Comparison of ENCODE assay signal across 1 cellular context in genomic region chr15:40290540-40291087, GRCh38.
TF ChIP-seq lines count a peak whose summit lies in the region.

No MANE protein-coding gene starts in this region.

TF ChIP-seq in IMR-90, 13 proteins besides CTCF, POLR2A, EP300 and RAD21 (continued from another document):
- TF ChIP-seq USF2 (IDR thresholded peaks at IDR 0.05; ENCODE audit: low read depth, low read length) = no peak
- no peak for TF ChIP-seq BHLHE40 (IDR thresholded peaks at IDR 0.05; ENCODE audit: low read depth, low read length)
- TF ChIP-seq NFE2L2 (IDR thresholded peaks at IDR 0.05; ENCODE audit: low read depth, low read length) = no peak
- no peak for TF ChIP-seq MXI1 (IDR thresholded peaks at IDR 0.05; ENCODE audit: borderline replicate concordance, low read depth, low read length)
- no peak for TF ChIP-seq RFX5 (IDR thresholded peaks at IDR 0.05; ENCODE audit: low read depth, low read length)
- TF ChIP-seq MAZ (IDR thresholded peaks at IDR 0.05; ENCODE audit: borderline replicate concordance, low read depth, low read length) = no peak
- no peak for TF ChIP-seq CHD1 (IDR thresholded peaks at IDR 0.05; ENCODE audit: low read depth, low read length)
TF ChIP-seq in IMR-90: peak in this region for 0.
